Comparison of ENCODE assay signal across 8 cellular contexts in genomic region chr1:32247983-32248889, GRCh38. TPM values are rescaled to one million over a fixed set of nuclear protein-coding genes. Genes with fewer than 3 reads are reported as not detected.
DNase-seq lines count a peak whose midpoint lies in the region; ATAC-seq and TF ChIP-seq lines count a peak whose summit lies in the region.

No MANE protein-coding gene starts in this region.

- peak; percentile 77 for TF ChIP-seq CTCF in MCF 10A (IDR thresholded peaks at IDR 0.05; ENCODE audit: unreplicated experiment)

- no peak overlapping the region for H3K27ac Mint-ChIP-seq in MCF 10A (ENCODE audit: low read depth, unreplicated experiment)

- no peaks in the 10 kb centered on the region for H3K27me3 Mint-ChIP-seq in MCF 10A (ENCODE audit: insufficient read depth, unreplicated experiment)

- no peak for ATAC-seq in GM21367 (IDR thresholded peaks at IDR 0.05; ENCODE audit: unreplicated experiment)

- POLR2A ChIA-PET in MCF 10A (lab: Yijun Ruan, JAX) = interaction anchor here (0.7 kb wide), 1 partner anchor 46 kb away, joined by 4 read pairs; no protein-coding TSS in a partner anchor

- H3K4me1 Mint-ChIP-seq in MCF 10A (ENCODE audit: insufficient read depth, unreplicated experiment) = peaks cover 7% of the 10 kb centered on the region

- H3K4me3 Mint-ChIP-seq in MCF 10A (ENCODE audit: unreplicated experiment) = no peak overlapping the region

- DNase-seq in NOMO-1 (lab: John Stamatoyannopoulos, UW; ENCODE audit: unreplicated experiment in 2 of 2) (peak; percentile 22 to 46), NOMO-1 treated with dmso at 0.1 percent for 144 hours (lab: John Stamatoyannopoulos, UW; ENCODE audit: unreplicated experiment) (no peak), NCI-H1436 (lab: John Stamatoyannopoulos, UW) (peak; percentile 72), UCSD-AML1 (lab: John Stamatoyannopoulos, UW; ENCODE audit: unreplicated experiment) (peak; percentile 86), MCF 10A (ENCODE audit: unreplicated experiment) (peak; percentile 69), islet precursor cell (peak; percentile 94)
- DNase-seq in stimulated activated CD4-positive, alpha-beta T cell treated with anti-CD3 and anti-CD28 coated beads, Interleukin-1b, Interleukin-23, amount 100 ng/mL, for 48 hours = peak; percentile 84

- intact Hi-C loops in MCF 10A (cut with micrococcal nuclease) = no loop called here

- no peaks in the 10 kb centered on the region for H3K36me3 Mint-ChIP-seq in MCF 10A (ENCODE audit: insufficient read depth, unreplicated experiment)

- no TSS peak for BruUV-seq in MCF 10A (replicated peaks; lab: Mats Ljungman, UMichigan)

- CTCF ChIA-PET in MCF 10A (lab: Yijun Ruan, JAX) = interaction anchor here (0.7 to 2.6 kb wide), 8 partner anchors 10 to 62 kb away, joined by 3 to 14 read pairs (median 4); no protein-coding TSS in a partner anchor

- H3K9me3 Mint-ChIP-seq in MCF 10A (ENCODE audit: unreplicated experiment) = no peaks in the 10 kb centered on the region

RNA-seq across cellular contexts. Expression of gene FAM167B, which starts 1.2 kb away (rescaled TPM):
- 0.34 TPM in 1 of 2 replicates, not detected in the other for total RNA-seq in MCF 10A (2022)

RNA-seq across cellular contexts. Expression of gene LCK, which starts 2.8 kb away (rescaled TPM):
- total RNA-seq in MCF 10A (2022) = not detected in 2 replicates

RNA-seq across cellular contexts. Expression of gene EIF3I, which starts 26.0 kb away (rescaled TPM):
- total RNA-seq in MCF 10A (2022) = 253 and 259 TPM in 2 replicates

RNA-seq across cellular contexts. Expression of gene TMEM234, which starts 26.1 kb away (rescaled TPM):
- 22.2 and 27.3 TPM in 2 replicates for total RNA-seq in MCF 10A (2022)

RNA-seq across cellular contexts. Expression of gene DCDC2B, which starts 39.3 kb away (rescaled TPM):
- not detected in 2 replicates for total RNA-seq in MCF 10A (2022)
